Comparison of ENCODE assay signal across 8 cellular contexts in genomic region chr1:158181577-158181922, GRCh38. TPM values are rescaled to one million over a fixed set of nuclear protein-coding genes. Genes with fewer than 3 reads are reported as not detected.
DNase-seq lines count a peak whose midpoint lies in the region; ATAC-seq and TF ChIP-seq lines count a peak whose summit lies in the region.

No MANE protein-coding gene starts in this region.

- peak overlapping the region; percentile 73 for H3K4me3 Mint-ChIP-seq in activated naive CD8-positive, alpha-beta T cell treated with anti-CD3 and anti-CD28 coated beads, Interleukin-2, amount 50 U/mL, for 24 hours
- H3K4me3 Mint-ChIP-seq in stimulated activated memory B cell treated with anti-CD40 and anti-IgM and Interleukin-4, amounts not matched to agents 10 μg/mL and 1 μg/mL and 100 μg/mL, for 72 hours, result peak overlapping the region; percentile 98

- H3K27me3 Mint-ChIP-seq in activated naive CD8-positive, alpha-beta T cell treated with anti-CD3 and anti-CD28 coated beads, Interleukin-2, amount 50 U/mL, for 24 hours, result peaks cover 57% of the 10 kb centered on the region
- H3K27me3 Mint-ChIP-seq in stimulated activated memory B cell treated with anti-CD40 and anti-IgM and Interleukin-4, amounts not matched to agents 10 μg/mL and 1 μg/mL and 100 μg/mL, for 72 hours, result no peaks in the 10 kb centered on the region

- no peak for ATAC-seq in activated naive CD8-positive, alpha-beta T cell treated with anti-CD3 and anti-CD28 coated beads, Interleukin-2, amount 50 U/mL, for 24 hours
- ATAC-seq in stimulated activated memory B cell treated with anti-CD40 and anti-IgM and Interleukin-4, amounts not matched to agents 10 μg/mL and 1 μg/mL and 100 μg/mL, for 72 hours, result no peak

- H3K27ac Mint-ChIP-seq in activated naive CD8-positive, alpha-beta T cell treated with anti-CD3 and anti-CD28 coated beads, Interleukin-2, amount 50 U/mL, for 24 hours, result no peak overlapping the region
- peak overlapping the region; percentile 69 for H3K27ac Mint-ChIP-seq in stimulated activated memory B cell treated with anti-CD40 and anti-IgM and Interleukin-4, amounts not matched to agents 10 μg/mL and 1 μg/mL and 100 μg/mL, for 72 hours

- H3K4me1 Mint-ChIP-seq in activated naive CD8-positive, alpha-beta T cell treated with anti-CD3 and anti-CD28 coated beads, Interleukin-2, amount 50 U/mL, for 24 hours, result peaks cover 19% of the 10 kb centered on the region
- peaks cover 69% of the 10 kb centered on the region for H3K4me1 Mint-ChIP-seq in stimulated activated memory B cell treated with anti-CD40 and anti-IgM and Interleukin-4, amounts not matched to agents 10 μg/mL and 1 μg/mL and 100 μg/mL, for 72 hours

- H3K36me3 ChIP-seq in kidney epithelial cell (ENCODE audit: control insufficient read depth, insufficient read depth, low read length), result no peaks in the 10 kb centered on the region

- no peaks in the 10 kb centered on the region for H3K36me3 Mint-ChIP-seq in activated naive CD8-positive, alpha-beta T cell treated with anti-CD3 and anti-CD28 coated beads, Interleukin-2, amount 50 U/mL, for 24 hours (ENCODE audit: low read depth)
- peaks cover 9% of the 10 kb centered on the region for H3K36me3 Mint-ChIP-seq in stimulated activated memory B cell treated with anti-CD40 and anti-IgM and Interleukin-4, amounts not matched to agents 10 μg/mL and 1 μg/mL and 100 μg/mL, for 72 hours

- peaks cover 20% of the 10 kb centered on the region for H3K27me3 ChIP-seq in kidney epithelial cell (ENCODE audit: control insufficient read depth, insufficient read depth, low read length)

- H3K4me3 ChIP-seq in kidney epithelial cell (ENCODE audit: low read depth, low read length), result peak overlapping the region; percentile 47

- no peaks in the 10 kb centered on the region for H3K9me3 Mint-ChIP-seq in activated naive CD8-positive, alpha-beta T cell treated with anti-CD3 and anti-CD28 coated beads, Interleukin-2, amount 50 U/mL, for 24 hours
- no peaks in the 10 kb centered on the region for H3K9me3 Mint-ChIP-seq in stimulated activated memory B cell treated with anti-CD40 and anti-IgM and Interleukin-4, amounts not matched to agents 10 μg/mL and 1 μg/mL and 100 μg/mL, for 72 hours

- no peak for TF ChIP-seq CTCF in kidney epithelial cell (IDR thresholded peaks at IDR 0.05; ENCODE audit: insufficient read depth, low read length, poor library complexity, severe bottlenecking)

- DNase-seq in DMS53 (lab: John Stamatoyannopoulos, UW), result peak; percentile 33
- DNase-seq in DMS53 treated with DMSO at 0.1 percent for 48 hours (lab: John Stamatoyannopoulos, UW; ENCODE audit: unreplicated experiment), result no peak
- DNase-seq in activated naive CD8-positive, alpha-beta T cell treated with anti-CD3 and anti-CD28 coated beads, Interleukin-2, amount 50 U/mL, for 24 hours, result no peak
- DNase-seq in kidney epithelial cell (ENCODE audit: low read depth), result no peak
- DNase-seq in NCI-H345 (lab: John Stamatoyannopoulos, UW), result no peak
- DNase-seq in NCI-H446 (lab: John Stamatoyannopoulos, UW), result no peak
- no peak for DNase-seq in COLO829 (ENCODE audit: low spot score)

RNA-seq across cellular contexts. Expression of gene CD1D, which starts 0.9 kb away (rescaled TPM):
- 0.34 and 0.67 TPM in 2 replicates for total RNA-seq in kidney epithelial cell
